ENCODE assay signal across 8 cellular contexts in genomic region chr13:50911051-50911690, GRCh38. TPM values are rescaled to one million over a fixed set of nuclear protein-coding genes. Genes with fewer than 3 reads are reported as not detected.
DNase-seq lines count a peak whose midpoint lies in the region; ATAC-seq, FAIRE-seq and TF ChIP-seq lines count a peak whose summit lies in the region.

No MANE protein-coding gene starts in this region.

- H2AFZ ChIP-seq in SU-DHL-6 (ENCODE audit: low read depth, low read length, severe bottlenecking) (no peak overlapping the region), fibroblast of lung (ENCODE audit: low read length) (no peak overlapping the region), smooth muscle cell (ENCODE audit: low read depth) (no peak overlapping the region)

- H3K9ac ChIP-seq in SU-DHL-6 (ENCODE audit: low read length) (peak overlapping the region; percentile 98), fibroblast of lung (ENCODE audit: insufficient read depth, low read length) (no peak overlapping the region), smooth muscle cell (ENCODE audit: low read depth) (no peak overlapping the region)

- H3K27ac ChIP-seq in A549 (peak overlapping the region; percentile 88 to 97; a peak in 4 of 6 replicates), SU-DHL-6 (ENCODE audit: low read depth, low read length) (peak overlapping the region; percentile 82), fibroblast of lung (ENCODE audit: insufficient read depth, low read length) (no peak overlapping the region), smooth muscle cell (ENCODE audit: low read depth) (no peak overlapping the region)

- ATAC-seq in A549 (no peak), HG02938 (IDR thresholded peaks at IDR 0.05; ENCODE audit: unreplicated experiment) (no peak), HG03439 (IDR thresholded peaks at IDR 0.05; ENCODE audit: unreplicated experiment) (no peak)

- FAIRE-seq in A549 (lab: Jason Lieb, UNC) (no peak), GM18507 (lab: Jason Lieb, UNC) (peak; percentile 73)

- no peak for TF ChIP-seq POLR2A in A549 (IDR thresholded peaks at IDR 0.05; ENCODE audit: low read length)

- DNase-seq in A549 (ENCODE audit: low read depth in 1 of 2, low spot score in 1 of 2) (no peak), GM18507 (ENCODE audit: extremely low spot score, insufficient read length, low read depth) (no peak), fibroblast of lung (ENCODE audit: low read depth in 2 of 2) (peak; percentile 7 to 31), smooth muscle cell (lab: John Stamatoyannopoulos, UW; ENCODE audit: unreplicated experiment) (no peak)
- no peak for DNase-seq in activated CD4-positive, CD25-positive, alpha-beta regulatory T cell (lab: John Stamatoyannopoulos, UW)

- WGBS in A549 (ENCODE audit: missing lambda C conversion rate), result 61% methylated on average over 6 of the region's 6 CpGs
- 46% methylated on average over 6 of the region's 6 CpGs for WGBS in smooth muscle cell (ENCODE audit: low lambda C conversion rate)

- peak overlapping the region; percentile 95 for H3K4me2 ChIP-seq in A549
- peak overlapping the region; percentile 89 for H3K4me2 ChIP-seq in SU-DHL-6 (ENCODE audit: low read depth, low read length, poor library complexity, severe bottlenecking)
- H3K4me2 ChIP-seq in fibroblast of lung (ENCODE audit: extremely low read depth, insufficient read depth, low read length), result peak overlapping the region; percentile 82
- H3K4me2 ChIP-seq in smooth muscle cell, result peak overlapping the region; percentile 96

- peaks cover 59% of the 10 kb centered on the region for H3K79me2 ChIP-seq in SU-DHL-6 (ENCODE audit: insufficient read depth, low read length)
- H3K79me2 ChIP-seq in fibroblast of lung (ENCODE audit: control insufficient read depth, insufficient read depth, low read length), result peaks cover 12% of the 10 kb centered on the region
- H3K79me2 ChIP-seq in smooth muscle cell (ENCODE audit: low read depth), result peaks cover 6% of the 10 kb centered on the region

- CTCF ChIA-PET in A549 (lab: Yijun Ruan, JAX), result interaction anchor here (0.6 to 2.7 kb wide), 31 partner anchors 7 to 1260 kb away, joined by 3 to 12 read pairs (median 4); partner anchors contain the start of gene TRIM13

- H3K9me3 ChIP-seq in A549 (no peaks in the 10 kb centered on the region), SU-DHL-6 (ENCODE audit: insufficient read depth, low read length) (no peaks in the 10 kb centered on the region), fibroblast of lung (ENCODE audit: control insufficient read depth, insufficient read depth, low read depth, low read length) (no peaks in the 10 kb centered on the region), smooth muscle cell (replicated peaks; ENCODE audit: low read depth) (no peaks in the 10 kb centered on the region)

- POLR2A ChIA-PET in A549 (lab: Yijun Ruan, JAX), result interaction anchor here (0.6 to 2.0 kb wide), 3 partner anchors 821 to 914 kb away, joined by 3 to 5 read pairs (median 3); partner anchors contain the start of gene TRIM13

- TF ChIP-seq RAD21 in A549 (conservative IDR thresholded peaks at IDR 0.05 in 1 of 2, IDR thresholded peaks at IDR 0.05 in 1 of 2), result no peak

- H3K36me3 ChIP-seq in SU-DHL-6 (ENCODE audit: low read length) (no peaks in the 10 kb centered on the region), fibroblast of lung (ENCODE audit: control insufficient read depth, insufficient read depth, low read length) (no peaks in the 10 kb centered on the region), smooth muscle cell (ENCODE audit: low read depth) (no peaks in the 10 kb centered on the region)

- H3K4me3 ChIP-seq in A549, result peak overlapping the region; percentile 63
- peak overlapping the region; percentile 92 for H3K4me3 ChIP-seq in SU-DHL-6 (ENCODE audit: insufficient read depth, low read length, poor library complexity, severe bottlenecking)
- H3K4me3 ChIP-seq in fibroblast of lung (replicated peaks in 1 of 4; ENCODE audit: control extremely low read depth in 1 of 4, insufficient read depth in 1 of 4, low read depth in 3 of 4, low read length in 4 of 4), result peak overlapping the region in 3 of 4 experiments; percentile 58 to 76 (median 74)
- H3K4me3 ChIP-seq in smooth muscle cell, result peak overlapping the region; percentile 81

- no peak for TF ChIP-seq CTCF in A549 (IDR thresholded peaks at IDR 0.05)
- no peak for TF ChIP-seq CTCF in SU-DHL-6 (IDR thresholded peaks at IDR 0.05; ENCODE audit: insufficient read depth, low read length, poor library complexity, severe bottlenecking)
- TF ChIP-seq CTCF in fibroblast of lung (conservative IDR thresholded peaks at IDR 0.05 in 1 of 2, IDR thresholded peaks at IDR 0.05 in 1 of 2; ENCODE audit: low read depth in 1 of 2, low read length in 2 of 2), result no peak
- TF ChIP-seq CTCF in smooth muscle cell (IDR thresholded peaks at IDR 0.05; ENCODE audit: borderline replicate concordance, insufficient read depth, poor library complexity, severe bottlenecking), result no peak

- TF ChIP-seq EP300 in A549 (IDR thresholded peaks at IDR 0.05), result no peak

- H3K27me3 ChIP-seq in SU-DHL-6 (ENCODE audit: low read length) (no peaks in the 10 kb centered on the region), fibroblast of lung (ENCODE audit: control insufficient read depth, insufficient read depth, low read length) (no peaks in the 10 kb centered on the region), smooth muscle cell (ENCODE audit: low read depth) (no peaks in the 10 kb centered on the region)

- H3F3A ChIP-seq in SU-DHL-6 (ENCODE audit: insufficient read depth) (peaks cover 33% of the 10 kb centered on the region), smooth muscle cell (ENCODE audit: low read depth) (peaks cover 14% of the 10 kb centered on the region)

- H3K4me1 ChIP-seq in A549 (peaks cover 18% of the 10 kb centered on the region), fibroblast of lung (ENCODE audit: control insufficient read depth, extremely low read depth, insufficient read depth, low read length) (peaks cover 14% of the 10 kb centered on the region), smooth muscle cell (ENCODE audit: low read depth) (peaks cover 20% of the 10 kb centered on the region)

- no peaks in the 10 kb centered on the region; the same call in 1 of the 2 replicates for H4K20me1 ChIP-seq in SU-DHL-6 (ENCODE audit: low read depth, low read length)
- no peaks in the 10 kb centered on the region for H4K20me1 ChIP-seq in fibroblast of lung (ENCODE audit: control insufficient read depth, extremely low read depth, insufficient read depth, low read length)
- H4K20me1 ChIP-seq in smooth muscle cell (ENCODE audit: low read depth), result peaks cover 7% of the 10 kb centered on the region

- H3K9me2 ChIP-seq in SU-DHL-6 (replicated peaks; ENCODE audit: insufficient read depth, low read length), result no peaks in the 10 kb centered on the region

TF ChIP-seq in A549, 52 proteins besides CTCF, POLR2A, EP300 and RAD21:
- TF ChIP-seq HOXA7 (CRISPR knock-in tag; IDR thresholded peaks at IDR 0.05), result no peak
- no peak for TF ChIP-seq CEBPB (IDR thresholded peaks at IDR 0.05)
- no peak for TF ChIP-seq ESRRA (IDR thresholded peaks at IDR 0.05; ENCODE audit: borderline replicate concordance, low read length)
- TF ChIP-seq RNF2 (IDR thresholded peaks at IDR 0.05; ENCODE audit: borderline replicate concordance, low read depth), result no peak
- TF ChIP-seq ATOH8 (CRISPR knock-in tag; IDR thresholded peaks at IDR 0.05; ENCODE audit: low read depth), result no peak
- TF ChIP-seq ZFP36 (IDR thresholded peaks at IDR 0.05; ENCODE audit: borderline replicate concordance, partially characterized antibody), result no peak
- TF ChIP-seq, protein P1, sequence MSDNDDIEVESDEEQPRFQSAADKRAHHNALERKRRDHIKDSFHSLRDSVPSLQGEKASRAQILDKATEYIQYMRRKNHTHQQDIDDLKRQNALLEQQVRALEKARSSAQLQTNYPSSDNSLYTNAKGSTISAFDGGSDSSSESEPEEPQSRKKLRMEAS (IDR thresholded peaks at IDR 0.05), result no peak
- no peak for TF ChIP-seq FOXS1 (CRISPR knock-in tag; IDR thresholded peaks at IDR 0.05)
- TF ChIP-seq FOSB (CRISPR knock-in tag; IDR thresholded peaks at IDR 0.05), result no peak
- no peak for TF ChIP-seq CBX8 (IDR thresholded peaks at IDR 0.05)

RNA-seq across cellular contexts. Expression of gene RNASEH2B, which starts 1.6 kb away (rescaled TPM):
- polyA plus RNA-seq in A549 (2011; rRNA removed) (57.1 and 73.5 TPM in 2 replicates), A549 (2017; fragmentation: RNase III; extraction: RNeasy Plus Mini Kit Qiagen cat#74134 plus additional on column Dnase treatment) (26.5 to 30.3 TPM (median 27.5 TPM) in 3 replicates), fibroblast of lung (24.5 and 24.7 TPM in 2 replicates), smooth muscle cell (16.1 and 17.7 TPM in 2 replicates)
- 13.7 TPM in 2 replicates for polyA plus RNA-seq in A549 (2012; cell fraction: cytosol; rRNA removed)
- polyA plus RNA-seq in A549 (2012; cell fraction: nucleus; rRNA removed), result 7.4 and 8.1 TPM in 2 replicates
- 15.2 and 16.3 TPM in 2 replicates for polyA minus RNA-seq in A549 (2011; rRNA and poly(A)+ RNA removed)
- total RNA-seq in fibroblast of lung (68.7 and 82.7 TPM in 2 replicates), smooth muscle cell (18.4 and 18.9 TPM in 2 replicates)
- polyA plus RNA-seq in fibroblast of lung (2012), result 18.8 and 24.5 TPM in 2 replicates
- 0.67 and 0.89 TPM in 2 replicates for polyA minus RNA-seq in fibroblast of lung (ENCODE audit: low replicate concordance)

Comparison
In these comparisons a context has a peak if more than half of its experiments do, and no peak if none do; other contexts are left out.
1. DNase-seq: peak in fibroblast of lung (2 of 2); none in A549 (0 of 2), GM18507 (single experiment), smooth muscle cell (single experiment) and activated CD4-positive, CD25-positive, alpha-beta regulatory T cell (0 of 4).
2. H3K27ac ChIP-seq: peak in A549 (2 of 2) and SU-DHL-6 (single experiment); none in fibroblast of lung (single experiment) and smooth muscle cell (single experiment).
3. Peak in every context shown above with its lines, with median percentiles within 50 percentile points of each other: H3K4me2 ChIP-seq and H3K4me3 ChIP-seq.